15 cellular contexts compared by ENCODE assay signal in genomic region chr15:62897634-62898033, GRCh38.
DNase-seq lines count a peak whose midpoint lies in the region; ATAC-seq and TF ChIP-seq lines count a peak whose summit lies in the region.
"Had no signal": no experiment of that assay in that cellular context is flagged by ENCODE, and none has a peak within 500 bp of the region (broad histone marks: within the 10 kb centered on the region; RNA-seq: fewer than 3 reads in every experiment).

No MANE protein-coding gene starts in this region.

- CTCF ChIA-PET in Calu3 (lab: Charles Lee) = interaction anchor here (0.8 to 3.3 kb wide), 5 partner anchors 10 to 145 kb away, joined by 4 to 24 read pairs (median 5); partner anchors contain the start of gene TPM1
- CTCF ChIA-PET in activated CD4-positive, alpha-beta memory T cell treated with anti-CD3 and anti-CD28 coated beads for 36 hours (lab: Charles Lee) = no interaction called here

- H3K4me1 Mint-ChIP-seq in Calu3 (ENCODE audit: low read depth, unreplicated experiment) = peaks cover 75% of the 10 kb centered on the region
- H3K4me1 Mint-ChIP-seq in activated CD4-positive, alpha-beta memory T cell treated with anti-CD3 and anti-CD28 coated beads for 36 hours (ENCODE audit: low read depth) = no peaks in the 10 kb centered on the region
- H3K4me1 Mint-ChIP-seq: activated CD4-positive, alpha-beta T cell treated with anti-CD3 and anti-CD28 coated beads, Interleukin-2, amount 10 ng/mL, durations not matched to agents 24 days and 14 days had no signal

- POLR2A ChIA-PET in activated CD4-positive, alpha-beta memory T cell treated with anti-CD3 and anti-CD28 coated beads for 36 hours (lab: Charles Lee) = no interaction called here

- no peaks in the 10 kb centered on the region for H3K27me3 ChIP-seq in body of pancreas
- no peaks in the 10 kb centered on the region for H3K27me3 ChIP-seq in right atrium auricular region
- no peaks in the 10 kb centered on the region for H3K27me3 ChIP-seq in rectal smooth muscle tissue (ENCODE audit: control insufficient read depth, insufficient read depth, low read length)
- H3K27me3 ChIP-seq: left lung, Peyer's patch had no signal

- DNase-seq in Calu3 (no peak), body of pancreas (no peak), right atrium auricular region (ENCODE audit: low spot score) (no peak), NCI-H187 (lab: John Stamatoyannopoulos, UW) (no peak), NCI-H1694 treated with DMSO at 0.1 percent for 48 hours (lab: John Stamatoyannopoulos, UW) (no peak)
- DNase-seq in activated naive CD4-positive, alpha-beta T cell treated with Interleukin-2 at 50 U/mL for 16 hours = no peak
- no peak for DNase-seq in activated CD4-positive, alpha-beta memory T cell treated with anti-CD3 and anti-CD28 coated beads for 36 hours
- DNase-seq: activated CD4-positive, alpha-beta T cell treated with anti-CD3 and anti-CD28 coated beads, Interleukin-2, amount 10 ng/mL, durations not matched to agents 24 days and 14 days; DND-41; NCI-H1694; NCI-H526 had no signal

- TF ChIP-seq CTCF in Calu3 (IDR thresholded peaks at IDR 0.05; ENCODE audit: unreplicated experiment) (no peak), body of pancreas (IDR thresholded peaks at IDR 0.05) (no peak), right atrium auricular region (IDR thresholded peaks at IDR 0.05) (no peak)

- whole genome bisulfite sequencing in body of pancreas, 2 donors = 76 to 82% methylated on average over 8 of the region's 8 CpGs

- H3K9me3 ChIP-seq in body of pancreas (no peaks in the 10 kb centered on the region), right atrium auricular region (no peaks in the 10 kb centered on the region)
- H3K9me3 ChIP-seq: left lung, Peyer's patch had no signal

- no peak for TF ChIP-seq POLR2A in body of pancreas (IDR thresholded peaks at IDR 0.05)

- H3K36me3 Mint-ChIP-seq in Calu3 (ENCODE audit: insufficient read depth, unreplicated experiment) = peaks cover 36% of the 10 kb centered on the region
- H3K36me3 Mint-ChIP-seq in activated CD4-positive, alpha-beta memory T cell treated with anti-CD3 and anti-CD28 coated beads for 36 hours = no peaks in the 10 kb centered on the region

- intact Hi-C loops in Calu3 (cut with micrococcal nuclease; ENCODE audit: unreplicated experiment) = loop anchor here (2.0 to 5.0 kb wide), 4 partner anchors 40 to 120 kb away; no protein-coding TSS in a partner anchor
- intact Hi-C loops in body of pancreas (cut with DNase I) = no loop called here
- intact Hi-C loops in activated CD4-positive, alpha-beta memory T cell treated with anti-CD3 and anti-CD28 coated beads for 36 hours (cut with micrococcal nuclease) = no loop called here

- TSS peak; percentile 75 for BruUV-seq in Calu3 (replicated peaks; lab: Mats Ljungman, UMichigan)

- peak overlapping the region; percentile 57 for H3K4me3 Mint-ChIP-seq in Calu3 (ENCODE audit: low read depth, unreplicated experiment)
- no peak overlapping the region for H3K4me3 Mint-ChIP-seq in activated CD4-positive, alpha-beta memory T cell treated with anti-CD3 and anti-CD28 coated beads for 36 hours
- H3K4me3 Mint-ChIP-seq: activated CD4-positive, alpha-beta T cell treated with anti-CD3 and anti-CD28 coated beads, Interleukin-2, amount 10 ng/mL, durations not matched to agents 24 days and 14 days; T-helper 2 cell treated with Interferon-gamma antibody and Interleukin-4, amounts not matched to agents 5 μg/mL and 100 μg/mL, for 36 hours had no signal

- no peak overlapping the region for H3K9ac ChIP-seq in rectal smooth muscle tissue (ENCODE audit: low read length)

- H3K27me3 Mint-ChIP-seq in Calu3 (ENCODE audit: unreplicated experiment) = no peaks in the 10 kb centered on the region
- H3K27me3 Mint-ChIP-seq in activated CD4-positive, alpha-beta memory T cell treated with anti-CD3 and anti-CD28 coated beads for 36 hours = peaks cover 8% of the 10 kb centered on the region

- H3K36me3 ChIP-seq in body of pancreas (replicated peaks in 1 of 2; ENCODE audit: insufficient read depth in 1 of 2, low read depth in 2 of 2) (no peaks in the 10 kb centered on the region), right atrium auricular region (no peaks in the 10 kb centered on the region), rectal smooth muscle tissue (ENCODE audit: control insufficient read depth, insufficient read depth, low read length) (no peaks in the 10 kb centered on the region)
- H3K36me3 ChIP-seq: left lung, Peyer's patch had no signal

- H3K27ac ChIP-seq in body of pancreas (peak overlapping the region; percentile 68 to 91 (median 90)), right atrium auricular region (peak overlapping the region; percentile 78 to 88), rectal smooth muscle tissue (ENCODE audit: low read depth, low read length) (peak overlapping the region; percentile 96)

- H3K27ac Mint-ChIP-seq in Calu3 (ENCODE audit: unreplicated experiment) = peak overlapping the region; percentile 97
- H3K27ac Mint-ChIP-seq in activated CD4-positive, alpha-beta memory T cell treated with anti-CD3 and anti-CD28 coated beads for 36 hours = no peak overlapping the region
- H3K27ac Mint-ChIP-seq: activated CD4-positive, alpha-beta T cell treated with anti-CD3 and anti-CD28 coated beads, Interleukin-2, amount 10 ng/mL, durations not matched to agents 24 days and 14 days; T-helper 2 cell treated with Interferon-gamma antibody and Interleukin-4, amounts not matched to agents 5 μg/mL and 100 μg/mL, for 36 hours had no signal

- no peak for ATAC-seq in body of pancreas

- H3K9me3 Mint-ChIP-seq in Calu3 (ENCODE audit: low read depth, unreplicated experiment) = peaks cover 3% of the 10 kb centered on the region
- no peaks in the 10 kb centered on the region for H3K9me3 Mint-ChIP-seq in activated CD4-positive, alpha-beta memory T cell treated with anti-CD3 and anti-CD28 coated beads for 36 hours
- H3K9me3 Mint-ChIP-seq: activated CD4-positive, alpha-beta T cell treated with anti-CD3 and anti-CD28 coated beads, Interleukin-2, amount 10 ng/mL, durations not matched to agents 24 days and 14 days; T-helper 2 cell treated with Interferon-gamma antibody and Interleukin-4, amounts not matched to agents 5 μg/mL and 100 μg/mL, for 36 hours had no signal

- H3K4me3 ChIP-seq in body of pancreas = no peak overlapping the region
- no peak overlapping the region for H3K4me3 ChIP-seq in right atrium auricular region
- peak overlapping the region; percentile 20 for H3K4me3 ChIP-seq in rectal smooth muscle tissue (ENCODE audit: low read length)
- H3K4me3 ChIP-seq: left lung, Peyer's patch had no signal

- H3K4me1 ChIP-seq in body of pancreas (peaks cover 42% of the 10 kb centered on the region), right atrium auricular region (peaks cover 0 to 61% of the 10 kb centered on the region in 2 donors), rectal smooth muscle tissue (ENCODE audit: control insufficient read depth, insufficient read depth, low read length) (peaks cover 49% of the 10 kb centered on the region)
